Comparison of ENCODE assay signal across 26 cellular contexts in the genomic region with DNA sequence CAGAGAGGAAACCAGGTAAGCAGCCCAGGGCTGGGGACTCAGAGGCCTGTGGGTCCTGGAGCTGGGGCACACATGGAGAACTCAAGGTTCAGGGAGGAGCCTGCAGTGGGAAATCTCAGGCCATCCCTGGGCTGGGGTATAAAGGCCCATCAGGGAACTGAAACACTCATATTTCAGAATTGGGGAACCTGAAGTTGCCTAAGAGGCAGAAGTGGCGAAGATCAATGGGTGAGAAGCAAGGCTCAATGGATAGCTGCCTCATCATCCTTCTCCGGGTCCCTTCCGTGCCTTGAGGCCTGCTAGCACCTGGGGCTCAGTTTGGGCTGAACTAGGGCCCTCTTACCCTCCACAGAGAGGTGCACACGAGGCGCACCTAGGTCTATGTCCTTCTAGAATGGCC.
"Had no signal": no experiment of that assay in that cellular context is flagged by ENCODE, and none has a peak within 500 bp of the region (broad histone marks: within the 10 kb centered on the region; RNA-seq: fewer than 3 reads in every experiment).

No MANE protein-coding gene starts in this region.

- H3K27ac Mint-ChIP-seq: activated CD8-positive, alpha-beta T cell treated with anti-CD3 and anti-CD28 coated beads for 36 hours; activated naive CD4-positive, alpha-beta T cell treated with anti-CD3 and anti-CD28 coated beads for 36 hours; activated naive CD4-positive, alpha-beta T cell treated with anti-CD3 and anti-CD28 coated beads, Interleukin-2, amount 50 U/mL, for 24 hours; activated naive CD8-positive, alpha-beta T cell treated with anti-CD3 and anti-CD28 coated beads for 36 hours; activated naive CD8-positive, alpha-beta T cell treated with anti-CD3 and anti-CD28 coated beads, Interleukin-2, amount 50 U/mL, for 24 hours; activated T-helper 1 cell treated with anti-CD3 and anti-CD28 coated beads, Interleukin-12 subunit alpha, Interleukin-12 subunit beta, Interleukin-2, Interleukin-4 antibody, amounts not matched to agents 30 ng/mL and 10 ng/mL and 1 ng/mL, durations not matched to agents 14 hours and 24 hours and 36 hours; activated T-helper 2 cell treated with anti-CD3 and anti-CD28 coated beads, Interferon-gamma antibody, Interleukin-2, Interleukin-4, amounts not matched to agents 10 μg/mL and 5 μg/mL and 100 μg/mL, durations not matched to agents 14 hours and 24 hours and 36 hours; WTC11 had no signal

- H3K9me3 Mint-ChIP-seq: activated CD8-positive, alpha-beta T cell treated with anti-CD3 and anti-CD28 coated beads for 36 hours; activated naive CD4-positive, alpha-beta T cell treated with anti-CD3 and anti-CD28 coated beads for 36 hours; activated naive CD4-positive, alpha-beta T cell treated with anti-CD3 and anti-CD28 coated beads, Interleukin-2, amount 50 U/mL, for 24 hours; activated naive CD8-positive, alpha-beta T cell treated with anti-CD3 and anti-CD28 coated beads for 36 hours; activated naive CD8-positive, alpha-beta T cell treated with anti-CD3 and anti-CD28 coated beads, Interleukin-2, amount 50 U/mL, for 24 hours; activated T-cell treated with anti-CD3 and anti-CD28 coated beads, Interleukin-2, amount 50 U/mL, for 4 hours; activated T-helper 1 cell treated with anti-CD3 and anti-CD28 coated beads, Interleukin-12 subunit alpha, Interleukin-12 subunit beta, Interleukin-2, Interleukin-4 antibody, amounts not matched to agents 30 ng/mL and 10 ng/mL and 1 ng/mL, durations not matched to agents 14 hours and 24 hours and 36 hours; activated T-helper 2 cell treated with anti-CD3 and anti-CD28 coated beads, Interferon-gamma antibody, Interleukin-2, Interleukin-4, amounts not matched to agents 10 μg/mL and 5 μg/mL and 100 μg/mL, durations not matched to agents 14 hours and 24 hours and 36 hours; WTC11 had no signal

- ATAC-seq: activated CD8-positive, alpha-beta T cell treated with anti-CD3 and anti-CD28 coated beads for 36 hours; activated naive CD8-positive, alpha-beta T cell treated with anti-CD3 and anti-CD28 coated beads, Interleukin-2, amount 50 U/mL, for 24 hours; activated T-cell treated with anti-CD3 and anti-CD28 coated beads, Interleukin-2, amount 50 U/mL, for 4 hours; body of pancreas; gastroesophageal sphincter; heart right ventricle; WTC11 had no signal

- DNase-seq: activated CD4-positive, alpha-beta T cell treated with anti-CD3 and anti-CD28 coated beads for 48 hours; activated CD4-positive, alpha-beta T cell treated with anti-CD3 and anti-CD28 coated beads, Interleukin-2, amount 50 U/mL, for 1 hour; activated CD4-positive, alpha-beta T cell treated with anti-CD3 and anti-CD28 coated beads, Interleukin-2, amount 50 U/mL, for 48 hours; activated CD8-positive, alpha-beta memory T cell treated with anti-CD3 and anti-CD28 coated beads for 24 hours; activated CD8-positive, alpha-beta T cell treated with anti-CD3 and anti-CD28 coated beads for 36 hours; activated effector memory CD4-positive, alpha-beta T cell treated with anti-CD3 and anti-CD28 coated beads, Interleukin-2, amount 50 U/mL, for 16 hours; activated naive CD4-positive, alpha-beta T cell treated with anti-CD3 and anti-CD28 coated beads for 36 hours; activated naive CD8-positive, alpha-beta T cell treated with anti-CD3 and anti-CD28 coated beads for 36 hours; activated naive CD8-positive, alpha-beta T cell treated with anti-CD3 and anti-CD28 coated beads, Interleukin-2, amount 50 U/mL, for 24 hours; activated T-cell treated with anti-CD3 and anti-CD28 coated beads, Interleukin-2, amount 50 U/mL, for 4 hours; adrenal gland; amygdala; aorta; body of pancreas; caudate nucleus; cortex of kidney; effector CD8-positive, alpha-beta T cell; esophagus squamous epithelium; foreskin melanocyte; heart right ventricle; T-helper 2 cell had no signal

- H3K36me3 Mint-ChIP-seq: activated naive CD4-positive, alpha-beta T cell treated with anti-CD3 and anti-CD28 coated beads, Interleukin-2, amount 50 U/mL, for 24 hours; activated naive CD8-positive, alpha-beta T cell treated with anti-CD3 and anti-CD28 coated beads for 36 hours; WTC11 had no signal

- H3K27me3 Mint-ChIP-seq: activated CD8-positive, alpha-beta T cell treated with anti-CD3 and anti-CD28 coated beads for 36 hours; activated naive CD4-positive, alpha-beta T cell treated with anti-CD3 and anti-CD28 coated beads, Interleukin-2, amount 50 U/mL, for 24 hours; activated naive CD8-positive, alpha-beta T cell treated with anti-CD3 and anti-CD28 coated beads for 36 hours; activated naive CD8-positive, alpha-beta T cell treated with anti-CD3 and anti-CD28 coated beads, Interleukin-2, amount 50 U/mL, for 24 hours had no signal

- H3K4me3 Mint-ChIP-seq: activated CD8-positive, alpha-beta T cell treated with anti-CD3 and anti-CD28 coated beads for 36 hours; activated naive CD4-positive, alpha-beta T cell treated with anti-CD3 and anti-CD28 coated beads for 36 hours; activated naive CD4-positive, alpha-beta T cell treated with anti-CD3 and anti-CD28 coated beads, Interleukin-2, amount 50 U/mL, for 24 hours; activated naive CD8-positive, alpha-beta T cell treated with anti-CD3 and anti-CD28 coated beads for 36 hours; activated naive CD8-positive, alpha-beta T cell treated with anti-CD3 and anti-CD28 coated beads, Interleukin-2, amount 50 U/mL, for 24 hours; activated T-cell treated with anti-CD3 and anti-CD28 coated beads, Interleukin-2, amount 50 U/mL, for 4 hours; activated T-helper 1 cell treated with anti-CD3 and anti-CD28 coated beads, Interleukin-12 subunit alpha, Interleukin-12 subunit beta, Interleukin-2, Interleukin-4 antibody, amounts not matched to agents 30 ng/mL and 10 ng/mL and 1 ng/mL, durations not matched to agents 14 hours and 24 hours and 36 hours; WTC11 had no signal

- H3K4me1 Mint-ChIP-seq: activated naive CD4-positive, alpha-beta T cell treated with anti-CD3 and anti-CD28 coated beads, Interleukin-2, amount 50 U/mL, for 24 hours; activated naive CD8-positive, alpha-beta T cell treated with anti-CD3 and anti-CD28 coated beads for 36 hours; activated naive CD8-positive, alpha-beta T cell treated with anti-CD3 and anti-CD28 coated beads, Interleukin-2, amount 50 U/mL, for 24 hours; WTC11 had no signal
